ENCODE assay signal across 27 cellular contexts in genomic region chr4:164197556-164197955, GRCh38.
"Had no signal": no experiment of that assay in that cellular context is flagged by ENCODE, and none has a peak within 500 bp of the region (broad histone marks: within the 10 kb centered on the region; RNA-seq: fewer than 3 reads in every experiment).

No MANE protein-coding gene starts in this region.

- H3K9me3 ChIP-seq: stomach, suprapubic skin, testis, thoracic aorta, tibial artery, tibial nerve, transverse colon, upper lobe of left lung, upper lobe of right lung, uterus, vagina had no signal

- H3K9me3 Mint-ChIP-seq: stimulated activated naive B cell treated with anti-CD40 and anti-IgM and Interleukin-4, amounts not matched to agents 10 μg/mL and 1 μg/mL and 100 μg/mL, for 72 hours; stimulated activated naive CD8-positive, alpha-beta T cell treated with anti-CD3 and anti-CD28 coated beads, Interleukin-15, amount 100 ng/mL, for 72 hours; type B pancreatic cell had no signal

- H3K36me3 Mint-ChIP-seq: stimulated activated effector memory CD8-positive, alpha-beta T cell treated with anti-CD3 and anti-CD28 coated beads, Interleukin-12 subunit alpha, Interleukin-12 subunit beta, amount 100 ng/mL, for 72 hours; stimulated activated memory B cell treated with anti-CD40 and anti-IgM and Interleukin-4, amounts not matched to agents 10 μg/mL and 1 μg/mL and 100 μg/mL, for 72 hours; stimulated activated naive B cell treated with anti-CD40 and anti-IgM and Interleukin-4, amounts not matched to agents 10 μg/mL and 1 μg/mL and 100 μg/mL, for 72 hours; type B pancreatic cell had no signal

- DNase-seq: stimulated activated CD4-positive, alpha-beta T cell treated with anti-CD3 and anti-CD28 coated beads, Interleukin-2, amount 100 ng/mL, for 48 hours; stimulated activated CD4-positive, alpha-beta T cell treated with anti-CD3 and anti-CD28 coated beads, Interleukin-4, amount 100 ng/mL, for 1 hour; stimulated activated CD4-positive, alpha-beta T cell treated with anti-CD3 and anti-CD28 coated beads, Interleukin-4, amount 100 ng/mL, for 24 hours; stimulated activated CD4-positive, alpha-beta T cell treated with anti-CD3 and anti-CD28 coated beads, Interleukin-4, amount 100 ng/mL, for 4 hours; stimulated activated CD8-positive, alpha-beta memory T cell treated with anti-CD3 and anti-CD28 coated beads, Interleukin-4, amount 100 ng/mL, for 48 hours; stimulated activated naive B cell treated with anti-CD40 and anti-IgM and Interleukin-4, amounts not matched to agents 10 μg/mL and 1 μg/mL and 100 μg/mL, for 72 hours; stimulated activated naive CD4-positive, alpha-beta T cell; stimulated activated naive CD4-positive, alpha-beta T cell treated with Interleukin-2 at 50 U/mL for 16 hours; stimulated activated naive CD8-positive, alpha-beta T cell treated with anti-CD3 and anti-CD28 coated beads, Interleukin-15, amount 100 ng/mL, for 72 hours; stimulated activated naive CD8-positive, alpha-beta T cell treated with anti-CD3 and anti-CD28 coated beads, Interleukin-15, Interleukin-2, amounts not matched to agents 100 U/mL and 50 U/mL, for 24 hours; stomach; substantia nigra; testis; tibial artery; transverse colon; trophoblast cell; upper lobe of left lung; upper lobe of right lung; uterus had no signal

- H3K4me3 Mint-ChIP-seq: stimulated activated effector memory CD8-positive, alpha-beta T cell treated with anti-CD3 and anti-CD28 coated beads, Interleukin-12 subunit alpha, Interleukin-12 subunit beta, amount 100 ng/mL, for 72 hours; stimulated activated memory B cell treated with anti-CD40 and anti-IgM and Interleukin-4, amounts not matched to agents 10 μg/mL and 1 μg/mL and 100 μg/mL, for 72 hours; stimulated activated naive B cell treated with anti-CD40 and anti-IgM and Interleukin-4, amounts not matched to agents 10 μg/mL and 1 μg/mL and 100 μg/mL, for 72 hours; stimulated activated naive CD8-positive, alpha-beta T cell treated with anti-CD3 and anti-CD28 coated beads, Interleukin-15, amount 100 ng/mL, for 72 hours; stimulated activated naive CD8-positive, alpha-beta T cell treated with anti-CD3 and anti-CD28 coated beads, Interleukin-15, Interleukin-2, amounts not matched to agents 100 ng/mL and 50 ng/mL, for 24 hours; type B pancreatic cell had no signal

- H3K4me1 Mint-ChIP-seq: stimulated activated effector memory CD8-positive, alpha-beta T cell treated with anti-CD3 and anti-CD28 coated beads, Interleukin-12 subunit alpha, Interleukin-12 subunit beta, amount 100 ng/mL, for 72 hours; stimulated activated memory B cell treated with anti-CD40 and anti-IgM and Interleukin-4, amounts not matched to agents 10 μg/mL and 1 μg/mL and 100 μg/mL, for 72 hours; stimulated activated naive B cell treated with anti-CD40 and anti-IgM and Interleukin-4, amounts not matched to agents 10 μg/mL and 1 μg/mL and 100 μg/mL, for 72 hours; stimulated activated naive CD8-positive, alpha-beta T cell treated with anti-CD3 and anti-CD28 coated beads, Interleukin-15, amount 100 ng/mL, for 72 hours had no signal

- H3K4me3 ChIP-seq: stomach, suprapubic skin, testis, thoracic aorta, tibial artery, tibial nerve, transverse colon, upper lobe of left lung, upper lobe of right lung, uterus, vagina had no signal

- ATAC-seq: stimulated activated effector memory CD8-positive, alpha-beta T cell treated with anti-CD3 and anti-CD28 coated beads, Interleukin-12 subunit alpha, Interleukin-12 subunit beta, amount 100 ng/mL, for 72 hours; stimulated activated memory B cell treated with anti-CD40 and anti-IgM and Interleukin-4, amounts not matched to agents 10 μg/mL and 1 μg/mL and 100 μg/mL, for 72 hours; stimulated activated naive B cell treated with anti-CD40 and anti-IgM and Interleukin-4, amounts not matched to agents 10 μg/mL and 1 μg/mL and 100 μg/mL, for 72 hours; stimulated activated naive CD8-positive, alpha-beta T cell treated with anti-CD3 and anti-CD28 coated beads, Interleukin-15, amount 100 ng/mL, for 72 hours; stimulated activated naive CD8-positive, alpha-beta T cell treated with anti-CD3 and anti-CD28 coated beads, Interleukin-15, Interleukin-2, amounts not matched to agents 100 U/mL and 50 U/mL, for 24 hours; upper lobe of right lung had no signal

- H3K27me3 Mint-ChIP-seq: stimulated activated memory B cell treated with anti-CD40 and anti-IgM and Interleukin-4, amounts not matched to agents 10 μg/mL and 1 μg/mL and 100 μg/mL, for 72 hours; stimulated activated naive B cell treated with anti-CD40 and anti-IgM and Interleukin-4, amounts not matched to agents 10 μg/mL and 1 μg/mL and 100 μg/mL, for 72 hours; stimulated activated naive CD8-positive, alpha-beta T cell treated with anti-CD3 and anti-CD28 coated beads, Interleukin-15, amount 100 ng/mL, for 72 hours; stimulated activated naive CD8-positive, alpha-beta T cell treated with anti-CD3 and anti-CD28 coated beads, Interleukin-15, Interleukin-2, amounts not matched to agents 100 ng/mL and 50 ng/mL, for 24 hours; type B pancreatic cell had no signal

- H3K36me3 ChIP-seq: stomach, suprapubic skin, thoracic aorta, tibial artery, tibial nerve, transverse colon, upper lobe of left lung, upper lobe of right lung, uterus, vagina had no signal

- H3K27ac Mint-ChIP-seq: stimulated activated effector memory CD8-positive, alpha-beta T cell treated with anti-CD3 and anti-CD28 coated beads, Interleukin-12 subunit alpha, Interleukin-12 subunit beta, amount 100 ng/mL, for 72 hours; stimulated activated memory B cell treated with anti-CD40 and anti-IgM and Interleukin-4, amounts not matched to agents 10 μg/mL and 1 μg/mL and 100 μg/mL, for 72 hours; stimulated activated naive B cell treated with anti-CD40 and anti-IgM and Interleukin-4, amounts not matched to agents 10 μg/mL and 1 μg/mL and 100 μg/mL, for 72 hours; stimulated activated naive CD8-positive, alpha-beta T cell treated with anti-CD3 and anti-CD28 coated beads, Interleukin-15, amount 100 ng/mL, for 72 hours; stimulated activated naive CD8-positive, alpha-beta T cell treated with anti-CD3 and anti-CD28 coated beads, Interleukin-15, Interleukin-2, amounts not matched to agents 100 ng/mL and 50 ng/mL, for 24 hours; type B pancreatic cell had no signal

- H3K27ac ChIP-seq: stomach, suprapubic skin, testis, thoracic aorta, tibial artery, tibial nerve, transverse colon, upper lobe of left lung, upper lobe of right lung, uterus, vagina had no signal

- H3K4me1 ChIP-seq: stomach, suprapubic skin, testis, tibial artery, tibial nerve, transverse colon, upper lobe of left lung, upper lobe of right lung, uterus, vagina had no signal

- H3K27me3 ChIP-seq: stomach, suprapubic skin, testis, tibial artery, tibial nerve, transverse colon, upper lobe of left lung, upper lobe of right lung, uterus, vagina had no signal
